Comparison of ENCODE assay signal across 1 cellular context in genomic region chr17:3667366-3668278, GRCh38.
TF ChIP-seq lines count a peak whose summit lies in the region.

No MANE protein-coding gene starts in this region.

TF ChIP-seq in HEK293, 187 proteins besides CTCF, POLR2A, EP300 and RAD21 (continued from another document and continues in another):
- TF ChIP-seq PRDM10 (tag by site-specific recombination; IDR thresholded peaks at IDR 0.05) (0 out of 2 replicates have a peak, but pooled peaks have one; percentile 29), ZNF335 (tag by site-specific recombination; conservative IDR thresholded peaks at IDR 0.05) (peak; percentile 63), ZFP37 (tag by site-specific recombination; IDR thresholded peaks at IDR 0.05) (peak; percentile 95; the same call in 1 of the 2 replicates), TSHZ1 (tag by site-specific recombination; IDR thresholded peaks at IDR 0.05; ENCODE audit: borderline replicate concordance) (no peak), ZEB2 (tag by site-specific recombination; IDR thresholded peaks at IDR 0.05) (peak; percentile 68), KLF1 (tag by site-specific recombination; IDR thresholded peaks at IDR 0.05) (peak; percentile 66), ZNF248 (tag by site-specific recombination; IDR thresholded peaks at IDR 0.05) (no peak), ZNF701 (tag by site-specific recombination; IDR thresholded peaks at IDR 0.05) (0 out of 2 replicates have a peak, but pooled peaks have one; percentile 7), ZNF341 (tag by site-specific recombination; IDR thresholded peaks at IDR 0.05; ENCODE audit: low read depth) (peak; percentile 60), KLF17 (tag by site-specific recombination; IDR thresholded peaks at IDR 0.05) (0 out of 2 replicates have a peak, but pooled peaks have one; percentile 60), IKZF3 (tag by site-specific recombination; IDR thresholded peaks at IDR 0.05) (peak; percentile 72; the same call in 1 of the 2 replicates), ZFHX2 (tag by site-specific recombination; conservative IDR thresholded peaks at IDR 0.05) (peak; percentile 69), ZBTB20 (tag by site-specific recombination; IDR thresholded peaks at IDR 0.05) (peak; percentile 88), ZXDB (tag by site-specific recombination; IDR thresholded peaks at IDR 0.05) (0 out of 2 replicates have a peak, but pooled peaks have one; percentile 64), ZSCAN18 (tag by site-specific recombination; IDR thresholded peaks at IDR 0.05) (no peak), SP2 (tag by site-specific recombination; IDR thresholded peaks at IDR 0.05) (peak; percentile 51), PRDM1 (tag by site-specific recombination; IDR thresholded peaks at IDR 0.05) (no peak), KLF8 (tag by site-specific recombination; IDR thresholded peaks at IDR 0.05) (peak; percentile 78; the same call in 1 of the 2 replicates), ZNF24 (tag by site-specific recombination; IDR thresholded peaks at IDR 0.05) (peak; percentile 77; the same call in 1 of the 2 replicates), ZNF394 (tag by site-specific recombination; IDR thresholded peaks at IDR 0.05; ENCODE audit: borderline replicate concordance) (0 out of 2 replicates have a peak, but pooled peaks have one; percentile 19), GLIS1 (tag by site-specific recombination; IDR thresholded peaks at IDR 0.05) (peak; percentile 75), ZNF76 (tag by site-specific recombination; IDR thresholded peaks at IDR 0.05; ENCODE audit: borderline replicate concordance, low read depth) (0 out of 2 replicates have a peak, but pooled peaks have one; percentile 35), KLF16 (tag by site-specific recombination; IDR thresholded peaks at IDR 0.05) (0 out of 2 replicates have a peak, but pooled peaks have one; percentile 74), KLF9 (tag by site-specific recombination; IDR thresholded peaks at IDR 0.05; ENCODE audit: low read depth) (peak; percentile 65), SCRT2 (tag by site-specific recombination; IDR thresholded peaks at IDR 0.05) (peak; percentile 55), ZBTB11 (tag by site-specific recombination; conservative IDR thresholded peaks at IDR 0.05; ENCODE audit: low read depth) (0 out of 2 replicates have a peak, but pooled peaks have one; percentile 37), EGR2 (tag by site-specific recombination; IDR thresholded peaks at IDR 0.05; ENCODE audit: low read depth) (peak; percentile 75), MYNN (tag by site-specific recombination; IDR thresholded peaks at IDR 0.05; ENCODE audit: borderline replicate concordance) (no peak), KLF10 (tag by site-specific recombination; IDR thresholded peaks at IDR 0.05) (peak; percentile 76), ZNF629 (tag by site-specific recombination; IDR thresholded peaks at IDR 0.05) (peak; percentile 64; the same call in 1 of the 2 replicates), ZNF843 (tag by site-specific recombination; IDR thresholded peaks at IDR 0.05) (0 out of 2 replicates have a peak, but pooled peaks have one; percentile 19)
- TF ChIP-seq, protein P1, sequence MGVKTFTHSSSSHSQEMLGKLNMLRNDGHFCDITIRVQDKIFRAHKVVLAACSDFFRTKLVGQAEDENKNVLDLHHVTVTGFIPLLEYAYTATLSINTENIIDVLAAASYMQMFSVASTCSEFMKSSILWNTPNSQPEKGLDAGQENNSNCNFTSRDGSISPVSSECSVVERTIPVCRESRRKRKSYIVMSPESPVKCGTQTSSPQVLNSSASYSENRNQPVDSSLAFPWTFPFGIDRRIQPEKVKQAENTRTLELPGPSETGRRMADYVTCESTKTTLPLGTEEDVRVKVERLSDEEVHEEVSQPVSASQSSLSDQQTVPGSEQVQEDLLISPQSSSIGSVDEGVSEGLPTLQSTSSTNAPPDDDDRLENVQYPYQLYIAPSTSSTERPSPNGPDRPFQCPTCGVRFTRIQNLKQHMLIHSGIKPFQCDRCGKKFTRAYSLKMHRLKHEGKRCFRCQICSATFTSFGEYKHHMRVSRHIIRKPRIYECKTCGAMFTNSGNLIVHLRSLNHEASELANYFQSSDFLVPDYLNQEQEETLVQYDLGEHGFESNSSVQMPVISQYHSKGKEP (tag by site-specific recombination; IDR thresholded peaks at IDR 0.05): no peak
- TF ChIP-seq, protein P2, sequence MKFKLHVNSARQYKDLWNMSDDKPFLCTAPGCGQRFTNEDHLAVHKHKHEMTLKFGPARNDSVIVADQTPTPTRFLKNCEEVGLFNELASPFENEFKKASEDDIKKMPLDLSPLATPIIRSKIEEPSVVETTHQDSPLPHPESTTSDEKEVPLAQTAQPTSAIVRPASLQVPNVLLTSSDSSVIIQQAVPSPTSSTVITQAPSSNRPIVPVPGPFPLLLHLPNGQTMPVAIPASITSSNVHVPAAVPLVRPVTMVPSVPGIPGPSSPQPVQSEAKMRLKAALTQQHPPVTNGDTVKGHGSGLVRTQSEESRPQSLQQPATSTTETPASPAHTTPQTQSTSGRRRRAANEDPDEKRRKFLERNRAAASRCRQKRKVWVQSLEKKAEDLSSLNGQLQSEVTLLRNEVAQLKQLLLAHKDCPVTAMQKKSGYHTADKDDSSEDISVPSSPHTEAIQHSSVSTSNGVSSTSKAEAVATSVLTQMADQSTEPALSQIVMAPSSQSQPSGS (tag by site-specific recombination; IDR thresholded peaks at IDR 0.05; ENCODE audit: low read depth): no peak
- TF ChIP-seq, protein P3, sequence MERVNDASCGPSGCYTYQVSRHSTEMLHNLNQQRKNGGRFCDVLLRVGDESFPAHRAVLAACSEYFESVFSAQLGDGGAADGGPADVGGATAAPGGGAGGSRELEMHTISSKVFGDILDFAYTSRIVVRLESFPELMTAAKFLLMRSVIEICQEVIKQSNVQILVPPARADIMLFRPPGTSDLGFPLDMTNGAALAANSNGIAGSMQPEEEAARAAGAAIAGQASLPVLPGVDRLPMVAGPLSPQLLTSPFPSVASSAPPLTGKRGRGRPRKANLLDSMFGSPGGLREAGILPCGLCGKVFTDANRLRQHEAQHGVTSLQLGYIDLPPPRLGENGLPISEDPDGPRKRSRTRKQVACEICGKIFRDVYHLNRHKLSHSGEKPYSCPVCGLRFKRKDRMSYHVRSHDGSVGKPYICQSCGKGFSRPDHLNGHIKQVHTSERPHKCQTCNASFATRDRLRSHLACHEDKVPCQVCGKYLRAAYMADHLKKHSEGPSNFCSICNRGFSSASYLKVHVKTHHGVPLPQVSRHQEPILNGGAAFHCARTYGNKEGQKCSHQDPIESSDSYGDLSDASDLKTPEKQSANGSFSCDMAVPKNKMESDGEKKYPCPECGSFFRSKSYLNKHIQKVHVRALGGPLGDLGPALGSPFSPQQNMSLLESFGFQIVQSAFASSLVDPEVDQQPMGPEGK (tag by site-specific recombination; IDR thresholded peaks at IDR 0.05): peak; percentile 89
- TF ChIP-seq, protein P4, sequence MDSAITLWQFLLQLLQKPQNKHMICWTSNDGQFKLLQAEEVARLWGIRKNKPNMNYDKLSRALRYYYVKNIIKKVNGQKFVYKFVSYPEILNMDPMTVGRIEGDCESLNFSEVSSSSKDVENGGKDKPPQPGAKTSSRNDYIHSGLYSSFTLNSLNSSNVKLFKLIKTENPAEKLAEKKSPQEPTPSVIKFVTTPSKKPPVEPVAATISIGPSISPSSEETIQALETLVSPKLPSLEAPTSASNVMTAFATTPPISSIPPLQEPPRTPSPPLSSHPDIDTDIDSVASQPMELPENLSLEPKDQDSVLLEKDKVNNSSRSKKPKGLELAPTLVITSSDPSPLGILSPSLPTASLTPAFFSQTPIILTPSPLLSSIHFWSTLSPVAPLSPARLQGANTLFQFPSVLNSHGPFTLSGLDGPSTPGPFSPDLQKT (IDR thresholded peaks at IDR 0.05; ENCODE audit: borderline replicate concordance, low read depth, low read length): no peak
